Comparison of ENCODE assay signal across 1 cellular context in the genomic region with DNA sequence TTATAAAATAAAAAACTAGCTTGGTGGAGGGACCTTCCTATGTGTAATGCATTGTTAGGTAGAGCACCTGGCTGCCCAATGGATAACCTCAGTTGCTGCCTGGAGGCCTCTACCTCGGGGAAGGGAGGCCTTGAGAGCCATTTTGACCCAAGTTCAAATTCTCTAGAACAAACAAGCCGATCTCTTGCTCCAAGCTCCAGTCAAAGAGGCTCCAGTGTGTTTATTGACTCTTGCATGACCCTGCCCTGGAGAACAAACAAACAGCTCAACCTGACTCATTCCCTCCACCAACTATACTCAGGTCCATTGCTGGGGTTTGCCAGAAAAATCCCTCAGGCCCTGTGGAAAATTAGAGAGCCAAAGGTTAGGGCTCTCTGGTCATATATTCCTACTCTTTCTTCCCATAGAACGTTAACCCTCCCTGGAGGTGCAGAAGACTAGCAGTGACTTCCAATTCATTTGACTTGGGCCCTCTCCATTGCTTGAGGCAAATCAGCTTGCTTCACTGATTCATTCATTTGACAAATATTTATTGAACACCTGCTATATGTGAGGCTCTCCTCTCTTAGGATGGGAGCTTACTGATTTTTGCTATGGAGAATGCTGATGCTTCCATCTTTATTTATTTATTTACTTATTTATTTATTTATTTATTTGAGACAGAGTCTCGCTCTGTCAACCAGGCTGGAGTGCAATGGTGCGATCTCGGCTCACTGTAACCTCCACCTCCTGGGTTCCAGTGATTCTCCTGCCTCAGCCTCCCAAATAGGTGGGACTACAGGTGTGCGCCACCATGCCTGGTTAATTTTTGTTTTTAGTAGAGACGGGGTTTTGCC.
TF ChIP-seq lines count a peak whose summit lies in the region.

No MANE protein-coding gene starts in this region.

TF ChIP-seq in HepG2, 621 proteins besides CTCF, POLR2A, EP300 and RAD21 (continued from another document and continues in another):
- TF ChIP-seq, protein P1, sequence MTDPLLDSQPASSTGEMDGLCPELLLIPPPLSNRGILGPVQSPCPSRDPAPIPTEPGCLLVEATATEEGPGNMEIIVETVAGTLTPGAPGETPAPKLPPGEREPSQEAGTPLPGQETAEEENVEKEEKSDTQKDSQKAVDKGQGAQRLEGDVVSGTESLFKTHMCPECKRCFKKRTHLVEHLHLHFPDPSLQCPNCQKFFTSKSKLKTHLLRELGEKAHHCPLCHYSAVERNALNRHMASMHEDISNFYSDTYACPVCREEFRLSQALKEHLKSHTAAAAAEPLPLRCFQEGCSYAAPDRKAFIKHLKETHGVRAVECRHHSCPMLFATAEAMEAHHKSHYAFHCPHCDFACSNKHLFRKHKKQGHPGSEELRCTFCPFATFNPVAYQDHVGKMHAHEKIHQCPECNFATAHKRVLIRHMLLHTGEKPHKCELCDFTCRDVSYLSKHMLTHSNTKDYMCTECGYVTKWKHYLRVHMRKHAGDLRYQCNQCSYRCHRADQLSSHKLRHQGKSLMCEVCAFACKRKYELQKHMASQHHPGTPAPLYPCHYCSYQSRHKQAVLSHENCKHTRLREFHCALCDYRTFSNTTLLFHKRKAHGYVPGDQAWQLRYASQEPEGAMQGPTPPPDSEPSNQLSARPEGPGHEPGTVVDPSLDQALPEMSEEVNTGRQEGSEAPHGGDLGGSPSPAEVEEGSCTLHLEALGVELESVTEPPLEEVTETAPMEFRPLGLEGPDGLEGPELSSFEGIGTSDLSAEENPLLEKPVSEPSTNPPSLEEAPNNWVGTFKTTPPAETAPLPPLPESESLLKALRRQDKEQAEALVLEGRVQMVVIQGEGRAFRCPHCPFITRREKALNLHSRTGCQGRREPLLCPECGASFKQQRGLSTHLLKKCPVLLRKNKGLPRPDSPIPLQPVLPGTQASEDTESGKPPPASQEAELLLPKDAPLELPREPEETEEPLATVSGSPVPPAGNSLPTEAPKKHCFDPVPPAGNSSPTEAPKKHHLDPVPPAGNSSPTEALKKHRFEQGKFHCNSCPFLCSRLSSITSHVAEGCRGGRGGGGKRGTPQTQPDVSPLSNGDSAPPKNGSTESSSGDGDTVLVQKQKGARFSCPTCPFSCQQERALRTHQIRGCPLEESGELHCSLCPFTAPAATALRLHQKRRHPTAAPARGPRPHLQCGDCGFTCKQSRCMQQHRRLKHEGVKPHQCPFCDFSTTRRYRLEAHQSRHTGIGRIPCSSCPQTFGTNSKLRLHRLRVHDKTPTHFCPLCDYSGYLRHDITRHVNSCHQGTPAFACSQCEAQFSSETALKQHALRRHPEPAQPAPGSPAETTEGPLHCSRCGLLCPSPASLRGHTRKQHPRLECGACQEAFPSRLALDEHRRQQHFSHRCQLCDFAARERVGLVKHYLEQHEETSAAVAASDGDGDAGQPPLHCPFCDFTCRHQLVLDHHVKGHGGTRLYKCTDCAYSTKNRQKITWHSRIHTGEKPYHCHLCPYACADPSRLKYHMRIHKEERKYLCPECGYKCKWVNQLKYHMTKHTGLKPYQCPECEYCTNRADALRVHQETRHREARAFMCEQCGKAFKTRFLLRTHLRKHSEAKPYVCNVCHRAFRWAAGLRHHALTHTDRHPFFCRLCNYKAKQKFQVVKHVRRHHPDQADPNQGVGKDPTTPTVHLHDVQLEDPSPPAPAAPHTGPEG (CRISPR knock-in tag; IDR thresholded peaks at IDR 0.05) = no peak
- no peak for TF ChIP-seq ZBTB3 (CRISPR knock-in tag; IDR thresholded peaks at IDR 0.05; ENCODE audit: borderline replicate concordance, low read depth)
- TF ChIP-seq HOXA9 (CRISPR knock-in tag; IDR thresholded peaks at IDR 0.05; ENCODE audit: borderline replicate concordance) = no peak
- TF ChIP-seq ZNF251 (CRISPR knock-in tag; IDR thresholded peaks at IDR 0.05) = no peak
- TF ChIP-seq SNAPC2 (CRISPR knock-in tag; IDR thresholded peaks at IDR 0.05) = 0 out of 2 replicates have a peak, but pooled peaks have one; percentile 12
- no peak for TF ChIP-seq KMT2B (CRISPR knock-in tag; IDR thresholded peaks at IDR 0.05)
- no peak for TF ChIP-seq ZNF83 (CRISPR knock-in tag; IDR thresholded peaks at IDR 0.05; ENCODE audit: borderline replicate concordance)
- no peak for TF ChIP-seq SRY (CRISPR knock-in tag; IDR thresholded peaks at IDR 0.05)
- TF ChIP-seq DZIP1 (CRISPR knock-in tag; IDR thresholded peaks at IDR 0.05) = no peak
- no peak for TF ChIP-seq STAT5B (CRISPR knock-in tag; IDR thresholded peaks at IDR 0.05)
- no peak for TF ChIP-seq DR1 (CRISPR knock-in tag; IDR thresholded peaks at IDR 0.05)
- TF ChIP-seq, protein P2, sequence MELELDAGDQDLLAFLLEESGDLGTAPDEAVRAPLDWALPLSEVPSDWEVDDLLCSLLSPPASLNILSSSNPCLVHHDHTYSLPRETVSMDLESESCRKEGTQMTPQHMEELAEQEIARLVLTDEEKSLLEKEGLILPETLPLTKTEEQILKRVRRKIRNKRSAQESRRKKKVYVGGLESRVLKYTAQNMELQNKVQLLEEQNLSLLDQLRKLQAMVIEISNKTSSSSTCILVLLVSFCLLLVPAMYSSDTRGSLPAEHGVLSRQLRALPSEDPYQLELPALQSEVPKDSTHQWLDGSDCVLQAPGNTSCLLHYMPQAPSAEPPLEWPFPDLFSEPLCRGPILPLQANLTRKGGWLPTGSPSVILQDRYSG (CRISPR knock-in tag; IDR thresholded peaks at IDR 0.05) = no peak
- no peak for TF ChIP-seq SRSF1 (optimal IDR thresholded peaks at IDR 0.05; ENCODE audit: low read depth, low read length)
- TF ChIP-seq PHB2 (IDR thresholded peaks at IDR 0.05; ENCODE audit: partially characterized antibody) = no peak
- TF ChIP-seq ZNF792 (CRISPR knock-in tag; IDR thresholded peaks at IDR 0.05) = peak; percentile 95
- TF ChIP-seq ONECUT2 (CRISPR knock-in tag; IDR thresholded peaks at IDR 0.05) = peak; percentile 63; the same call in 1 of the 2 replicates
- TF ChIP-seq MAZ (IDR thresholded peaks at IDR 0.05; ENCODE audit: borderline replicate concordance, low read depth, low read length) = no peak
- no peak; the same call in 1 of the 2 replicates for TF ChIP-seq MAZ (CRISPR knock-in tag; IDR thresholded peaks at IDR 0.05; ENCODE audit: low read depth)
- no peak for TF ChIP-seq KDM5A (IDR thresholded peaks at IDR 0.05; ENCODE audit: borderline replicate concordance, low read length)
- TF ChIP-seq JUNB (CRISPR knock-in tag; IDR thresholded peaks at IDR 0.05; ENCODE audit: borderline replicate concordance) = peak; percentile 89
- peak; percentile 96 for TF ChIP-seq PHF21A (CRISPR knock-in tag; IDR thresholded peaks at IDR 0.05)
- TF ChIP-seq CBX1 (IDR thresholded peaks at IDR 0.05; ENCODE audit: low read depth) = no peak
- TF ChIP-seq KDM4B (CRISPR knock-in tag; IDR thresholded peaks at IDR 0.05) = 0 out of 2 replicates have a peak, but pooled peaks have one; percentile 55
- TF ChIP-seq ZSCAN30 (CRISPR knock-in tag; IDR thresholded peaks at IDR 0.05) = no peak
- no peak for TF ChIP-seq TGIF2 (CRISPR knock-in tag; IDR thresholded peaks at IDR 0.05)
- TF ChIP-seq ZNF703 (CRISPR knock-in tag; IDR thresholded peaks at IDR 0.05; ENCODE audit: borderline replicate concordance) = no peak
- no peak for TF ChIP-seq ZNF34 (CRISPR knock-in tag; IDR thresholded peaks at IDR 0.05; ENCODE audit: borderline replicate concordance)
- no peak for TF ChIP-seq ZNF740 (CRISPR knock-in tag; IDR thresholded peaks at IDR 0.05)
- no peak for TF ChIP-seq MTF2 (CRISPR knock-in tag; IDR thresholded peaks at IDR 0.05; ENCODE audit: borderline replicate concordance)
- no peak for TF ChIP-seq ZNF564 (CRISPR knock-in tag; IDR thresholded peaks at IDR 0.05)
- peak; percentile 84 for TF ChIP-seq IRF2 (CRISPR knock-in tag; IDR thresholded peaks at IDR 0.05)
- TF ChIP-seq SCMH1 (CRISPR knock-in tag; IDR thresholded peaks at IDR 0.05; ENCODE audit: borderline replicate concordance) = no peak
- TF ChIP-seq TARDBP (CRISPR knock-in tag; IDR thresholded peaks at IDR 0.05) = peak; percentile 93
- TF ChIP-seq MAFK (conservative IDR thresholded peaks at IDR 0.05 in 1 of 2, IDR thresholded peaks at IDR 0.05 in 1 of 2; ENCODE audit: low read length in 2 of 2) = no peak
- no peak for TF ChIP-seq ZNF333 (CRISPR knock-in tag; IDR thresholded peaks at IDR 0.05; ENCODE audit: borderline replicate concordance)
- TF ChIP-seq DMTF1 (CRISPR knock-in tag; IDR thresholded peaks at IDR 0.05) = no peak
- TF ChIP-seq SALL1 (CRISPR knock-in tag; IDR thresholded peaks at IDR 0.05) = peak; percentile 79
- no peak for TF ChIP-seq ZNF263 (CRISPR knock-in tag; IDR thresholded peaks at IDR 0.05)
- TF ChIP-seq NFKBIZ (CRISPR knock-in tag; IDR thresholded peaks at IDR 0.05) = no peak
- TF ChIP-seq SKI (IDR thresholded peaks at IDR 0.05; ENCODE audit: partially characterized antibody) = peak; percentile 98
- no peak for TF ChIP-seq ETS1 (CRISPR knock-in tag; IDR thresholded peaks at IDR 0.05)
- no peak for TF ChIP-seq MYPOP (CRISPR knock-in tag; IDR thresholded peaks at IDR 0.05)
- TF ChIP-seq ZNF256 (CRISPR knock-in tag; conservative IDR thresholded peaks at IDR 0.05) = no peak
- no peak for TF ChIP-seq ARNT (IDR thresholded peaks at IDR 0.05)
- TF ChIP-seq, protein P3, sequence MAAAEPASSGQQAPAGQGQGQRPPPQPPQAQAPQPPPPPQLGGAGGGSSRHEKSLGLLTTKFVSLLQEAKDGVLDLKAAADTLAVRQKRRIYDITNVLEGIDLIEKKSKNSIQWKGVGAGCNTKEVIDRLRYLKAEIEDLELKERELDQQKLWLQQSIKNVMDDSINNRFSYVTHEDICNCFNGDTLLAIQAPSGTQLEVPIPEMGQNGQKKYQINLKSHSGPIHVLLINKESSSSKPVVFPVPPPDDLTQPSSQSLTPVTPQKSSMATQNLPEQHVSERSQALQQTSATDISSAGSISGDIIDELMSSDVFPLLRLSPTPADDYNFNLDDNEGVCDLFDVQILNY (CRISPR knock-in tag; conservative IDR thresholded peaks at IDR 0.05) = no peak
- peak; percentile 87 for TF ChIP-seq ZMYM4 (CRISPR knock-in tag; IDR thresholded peaks at IDR 0.05)
- TF ChIP-seq, protein P4, sequence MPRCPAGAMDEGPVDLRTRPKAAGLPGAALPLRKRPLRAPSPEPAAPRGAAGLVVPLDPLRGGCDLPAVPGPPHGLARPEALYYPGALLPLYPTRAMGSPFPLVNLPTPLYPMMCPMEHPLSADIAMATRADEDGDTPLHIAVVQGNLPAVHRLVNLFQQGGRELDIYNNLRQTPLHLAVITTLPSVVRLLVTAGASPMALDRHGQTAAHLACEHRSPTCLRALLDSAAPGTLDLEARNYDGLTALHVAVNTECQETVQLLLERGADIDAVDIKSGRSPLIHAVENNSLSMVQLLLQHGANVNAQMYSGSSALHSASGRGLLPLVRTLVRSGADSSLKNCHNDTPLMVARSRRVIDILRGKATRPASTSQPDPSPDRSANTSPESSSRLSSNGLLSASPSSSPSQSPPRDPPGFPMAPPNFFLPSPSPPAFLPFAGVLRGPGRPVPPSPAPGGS (CRISPR knock-in tag; IDR thresholded peaks at IDR 0.05) = no peak
- TF ChIP-seq HDAC2 (CRISPR knock-in tag; IDR thresholded peaks at IDR 0.05) = peak; percentile 92
- TF ChIP-seq ZNF780A (CRISPR knock-in tag; IDR thresholded peaks at IDR 0.05) = no peak
- no peak for TF ChIP-seq ZFP36L2 (CRISPR knock-in tag; IDR thresholded peaks at IDR 0.05)
- no peak for TF ChIP-seq ZNF383 (CRISPR knock-in tag; IDR thresholded peaks at IDR 0.05; ENCODE audit: borderline replicate concordance)
